In the genomic region with DNA sequence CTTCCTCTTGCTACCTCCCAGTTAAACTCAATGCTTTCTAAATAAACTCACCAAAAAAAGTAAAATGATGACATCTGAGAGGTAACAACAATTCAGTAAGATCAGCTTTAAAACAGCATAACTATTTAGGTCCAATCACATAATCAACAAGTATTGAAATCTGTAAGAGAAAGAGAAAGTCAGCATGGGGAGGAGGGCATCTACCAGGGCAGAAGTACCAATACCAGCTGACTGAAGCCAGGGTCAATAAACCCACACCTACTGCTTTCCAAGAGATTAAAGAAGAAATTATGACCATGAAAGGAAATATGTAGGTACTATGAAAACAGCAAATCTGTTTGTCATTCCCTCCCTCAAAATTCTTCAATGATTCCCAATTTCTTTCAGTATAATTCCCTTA, we compare ENCODE assay signal across 36 cellular contexts. TPM values are rescaled to one million over a fixed set of nuclear protein-coding genes. Genes with fewer than 3 reads are reported as not detected.
DNase-seq lines count a peak whose midpoint lies in the region; ATAC-seq, FAIRE-seq and TF ChIP-seq lines count a peak whose summit lies in the region.
"Had no signal": no experiment of that assay in that cellular context is flagged by ENCODE, and none has a peak within 500 bp of the region (broad histone marks: within the 10 kb centered on the region; RNA-seq: fewer than 3 reads in every experiment).

No MANE protein-coding gene starts in this region.

- H3K4me3 ChIP-seq in mucosa of descending colon (no peak overlapping the region), neural progenitor cell (no peak overlapping the region), small intestine (ENCODE audit: low read depth in 1 of 2, low read length in 2 of 2) (no peak overlapping the region), right atrium auricular region (no peak overlapping the region)
- H3K4me3 ChIP-seq in naive thymus-derived CD4-positive, alpha-beta T cell (ENCODE audit: low read length) = no peak overlapping the region
- H3K4me3 ChIP-seq: A549; BLaER1; BLaER1 treated with 17β-estradiol and CSF1 and Interleukin-3, amounts not matched to agents 10 nM and 100 nM had no signal

- no peak for TF ChIP-seq CTCF in mucosa of descending colon (IDR thresholded peaks at IDR 0.05)
- TF ChIP-seq CTCF in neural progenitor cell (IDR thresholded peaks at IDR 0.05) = no peak
- TF ChIP-seq CTCF in right atrium auricular region (IDR thresholded peaks at IDR 0.05) = no peak

- no peaks in the 10 kb centered on the region for H3K79me2 ChIP-seq in neural progenitor cell (ENCODE audit: low read depth)

- H3K27ac Mint-ChIP-seq in neural progenitor cell = peak overlapping the region; percentile 16
- H3K27ac Mint-ChIP-seq in naive thymus-derived CD4-positive, alpha-beta T cell = no peak overlapping the region
- H3K27ac Mint-ChIP-seq: B cell; CD14-positive monocyte; CD4-positive, alpha-beta memory T cell; CD4-positive, alpha-beta T cell; CD4-positive, CD25-positive, alpha-beta regulatory T cell; CD8-positive, alpha-beta memory T cell; CD8-positive, alpha-beta T cell had no signal

- ATAC-seq in left colon (peak; percentile 65), mucosa of descending colon (peak; percentile 62)
- ATAC-seq in naive thymus-derived CD4-positive, alpha-beta T cell = no peak
- ATAC-seq: A549; CD8-positive, alpha-beta T cell had no signal

- H3K27ac ChIP-seq in neural progenitor cell = no peak overlapping the region
- H3K27ac ChIP-seq in small intestine (ENCODE audit: low read depth in 1 of 2, low read length in 1 of 2) = no peak overlapping the region
- H3K27ac ChIP-seq in naive thymus-derived CD4-positive, alpha-beta T cell (ENCODE audit: low read depth, low read length) = no peak overlapping the region
- no peak overlapping the region for H3K27ac ChIP-seq in right atrium auricular region
- H3K27ac ChIP-seq: 22Rv1; A549; BLaER1; BLaER1 treated with 17β-estradiol and CSF1 and Interleukin-3, amounts not matched to agents 10 nM and 100 nM; C4-2B had no signal

- no peaks in the 10 kb centered on the region for H3K27me3 ChIP-seq in neural progenitor cell
- H3K27me3 ChIP-seq in small intestine (ENCODE audit: control insufficient read depth in 2 of 2, insufficient read depth in 2 of 2, low read length in 2 of 2) = no peaks in the 10 kb centered on the region
- H3K27me3 ChIP-seq in naive thymus-derived CD4-positive, alpha-beta T cell (ENCODE audit: control insufficient read depth in 2 of 2, insufficient read depth in 2 of 2, low read length in 2 of 2) = no peaks in the 10 kb centered on the region
- H3K27me3 ChIP-seq in right atrium auricular region = no peaks in the 10 kb centered on the region
- H3K27me3 ChIP-seq: BLaER1; BLaER1 treated with 17β-estradiol and CSF1 and Interleukin-3, amounts not matched to agents 10 nM and 100 nM had no signal

- CTCF ChIA-PET in naive thymus-derived CD4-positive, alpha-beta T cell (lab: Charles Lee) = no interaction called here

- intact Hi-C loops in left colon (cut with DNase I, micrococcal nuclease) (no loop called here), mucosa of descending colon (cut with DNase I, micrococcal nuclease) (no loop called here)
- intact Hi-C loops in naive thymus-derived CD4-positive, alpha-beta T cell (cut with micrococcal nuclease) = no loop called here

- H3K9me3 Mint-ChIP-seq in neural progenitor cell = no peaks in the 10 kb centered on the region
- H3K9me3 Mint-ChIP-seq in naive thymus-derived CD4-positive, alpha-beta T cell = peaks cover 0 to 6% (median 0%) of the 10 kb centered on the region in 11 donors
- H3K9me3 Mint-ChIP-seq: CD4-positive, alpha-beta memory T cell; CD4-positive, alpha-beta T cell; CD8-positive, alpha-beta T cell had no signal

- no peak for FAIRE-seq in small intestine (lab: Jason Lieb, UNC)
- FAIRE-seq: A204.1, A549, D721Med had no signal

- no peak overlapping the region for H3K4me2 ChIP-seq in neural progenitor cell
- H3K4me2 ChIP-seq: A549; BLaER1; BLaER1 treated with 17β-estradiol and CSF1 and Interleukin-3, amounts not matched to agents 10 nM and 100 nM had no signal

- POLR2A ChIA-PET in naive thymus-derived CD4-positive, alpha-beta T cell (lab: Charles Lee) = no interaction called here

- H3K4me1 ChIP-seq in mucosa of descending colon (ENCODE audit: low read depth) = no peaks in the 10 kb centered on the region
- peaks cover 10% of the 10 kb centered on the region for H3K4me1 ChIP-seq in neural progenitor cell
- peaks cover 0 to 3% of the 10 kb centered on the region in 2 donors for H3K4me1 ChIP-seq in small intestine (ENCODE audit: control insufficient read depth in 2 of 2, insufficient read depth in 1 of 2, low read depth in 1 of 2, low read length in 1 of 2)
- H3K4me1 ChIP-seq in naive thymus-derived CD4-positive, alpha-beta T cell (ENCODE audit: control insufficient read depth in 2 of 2, insufficient read depth in 2 of 2, low read length in 2 of 2) = no peaks in the 10 kb centered on the region
- H3K4me1 ChIP-seq in right atrium auricular region = no peaks in the 10 kb centered on the region
- H3K4me1 ChIP-seq: A549; BE2C; BLaER1; BLaER1 treated with 17β-estradiol and CSF1 and Interleukin-3, amounts not matched to agents 10 nM and 100 nM; Caco-2 had no signal

- H3K36me3 Mint-ChIP-seq in neural progenitor cell = no peaks in the 10 kb centered on the region
- H3K36me3 Mint-ChIP-seq in naive thymus-derived CD4-positive, alpha-beta T cell = no peaks in the 10 kb centered on the region
- H3K36me3 Mint-ChIP-seq: CD14-positive monocyte; CD4-positive, alpha-beta memory T cell; CD4-positive, CD25-positive, alpha-beta regulatory T cell; CD8-positive, alpha-beta memory T cell; CD8-positive, alpha-beta T cell had no signal

- no peaks in the 10 kb centered on the region for H3F3A ChIP-seq in neural progenitor cell (ENCODE audit: low read depth)

- peaks cover 5% of the 10 kb centered on the region for H3K4me1 Mint-ChIP-seq in neural progenitor cell
- H3K4me1 Mint-ChIP-seq in naive thymus-derived CD4-positive, alpha-beta T cell = no peaks in the 10 kb centered on the region
- H3K4me1 Mint-ChIP-seq: B cell; CD14-positive monocyte; CD4-positive, alpha-beta memory T cell; CD4-positive, CD25-positive, alpha-beta regulatory T cell; CD8-positive, alpha-beta memory T cell had no signal

- no peaks in the 10 kb centered on the region for H3K9me3 ChIP-seq in mucosa of descending colon
- no peaks in the 10 kb centered on the region for H3K9me3 ChIP-seq in neural progenitor cell (ENCODE audit: low read depth)
- H3K9me3 ChIP-seq in small intestine (ENCODE audit: control insufficient read depth, low read depth) = no peaks in the 10 kb centered on the region
- H3K9me3 ChIP-seq in naive thymus-derived CD4-positive, alpha-beta T cell (ENCODE audit: control insufficient read depth in 2 of 3, low read length in 3 of 3) = no peaks in the 10 kb centered on the region
- H3K9me3 ChIP-seq in right atrium auricular region = no peaks in the 10 kb centered on the region
- H3K9me3 ChIP-seq: A549, BE2C, BLaER1, Caco-2 had no signal

- H3K9ac ChIP-seq in neural progenitor cell = no peak overlapping the region
- H3K9ac ChIP-seq: BLaER1; BLaER1 treated with 17β-estradiol and CSF1 and Interleukin-3, amounts not matched to agents 10 nM and 100 nM had no signal

- H3K4me3 Mint-ChIP-seq in neural progenitor cell = no peak overlapping the region
- H3K4me3 Mint-ChIP-seq in naive thymus-derived CD4-positive, alpha-beta T cell = no peak overlapping the region
- H3K4me3 Mint-ChIP-seq: B cell; CD14-positive monocyte; CD4-positive, alpha-beta memory T cell; CD4-positive, alpha-beta T cell; CD4-positive, CD25-positive, alpha-beta regulatory T cell; CD8-positive, alpha-beta memory T cell; CD8-positive, alpha-beta T cell had no signal

- no peak overlapping the region for H2AFZ ChIP-seq in neural progenitor cell (replicated peaks)

- H3K27me3 Mint-ChIP-seq in neural progenitor cell (ENCODE audit: insufficient read depth, low read depth) = peaks cover 2% of the 10 kb centered on the region
- peaks cover 0 to 25% (median 16%) of the 10 kb centered on the region in 5 donors for H3K27me3 Mint-ChIP-seq in naive thymus-derived CD4-positive, alpha-beta T cell

- no peaks in the 10 kb centered on the region for H4K20me1 ChIP-seq in neural progenitor cell (ENCODE audit: low read depth)
- H4K20me1 ChIP-seq: BLaER1; BLaER1 treated with 17β-estradiol and CSF1 and Interleukin-3, amounts not matched to agents 10 nM and 100 nM had no signal

- DNase-seq in left colon (no peak), mucosa of descending colon (no peak), neural progenitor cell (ENCODE audit: low spot score) (no peak), small intestine (peak; percentile 57), midbrain (lab: John Stamatoyannopoulos, UW) (no peak), COR-L47 (lab: John Stamatoyannopoulos, UW) (no peak), right atrium auricular region (ENCODE audit: low spot score) (no peak)
- DNase-seq in naive thymus-derived CD4-positive, alpha-beta T cell = no peak
- DNase-seq: 8988T; ACHN; AML-193; BE2C; C1 segment of cervical spinal cord; Caco-2; Calu3; CD4-positive, alpha-beta memory T cell; CD4-positive, alpha-beta T cell; CD4-positive, CD25-positive, alpha-beta regulatory T cell; CD8-positive, alpha-beta memory T cell; CD8-positive, alpha-beta T cell; DMS 273 treated with DMSO at 0.1 percent for 48 hours; DMS153; DMS53; DMS79; DMS79 treated with DMSO at 0.1 percent for 48 hours; DND-41; EL had no signal

- H3K36me3 ChIP-seq in mucosa of descending colon (ENCODE audit: low read depth) (no peaks in the 10 kb centered on the region), neural progenitor cell (no peaks in the 10 kb centered on the region), small intestine (ENCODE audit: control insufficient read depth in 2 of 2, insufficient read depth in 2 of 2, low read length in 2 of 2) (no peaks in the 10 kb centered on the region), right atrium auricular region (no peaks in the 10 kb centered on the region)
- H3K36me3 ChIP-seq in naive thymus-derived CD4-positive, alpha-beta T cell (ENCODE audit: control insufficient read depth in 2 of 3, insufficient read depth in 3 of 3, low read length in 3 of 3) = no peaks in the 10 kb centered on the region
- H3K36me3 ChIP-seq: BE2C; BLaER1; BLaER1 treated with 17β-estradiol and CSF1 and Interleukin-3, amounts not matched to agents 10 nM and 100 nM had no signal

RNA-seq across cellular contexts. Expression of gene IGF2BP2, which starts 42.2 kb away (rescaled TPM):
- total RNA-seq in left colon (10 to 100 TPM; 48.1 to 73.0 TPM), mucosa of descending colon (10 to 100 TPM; 26.7 to 67.4 (median 42.1) TPM), neural progenitor cell (ENCODE audit: low replicate concordance) (147 and 152 TPM in 2 replicates), right atrium auricular region (10 to 100 TPM; 11.0 to 19.2 TPM)
- polyA plus RNA-seq in small intestine = 10 to 100 TPM; 12.1 to 30.2 (median 15.7) TPM
- 1 to 10 TPM in 2 of 5 experiments, under 1 TPM in 2, not detected in 1; 0.14 to 5.0 (median 0.87) TPM for total RNA-seq in naive thymus-derived CD4-positive, alpha-beta T cell
- polyA plus RNA-seq in naive thymus-derived CD4-positive, alpha-beta T cell = not detected
- total RNA-seq: B cell; CD4-positive, alpha-beta memory T cell; CD8-positive, alpha-beta T cell had no signal
- polyA plus RNA-seq: CD4-positive, alpha-beta memory T cell; CD4-positive, CD25-positive, alpha-beta regulatory T cell; CD8-positive, alpha-beta memory T cell had no signal
